Comparison of ENCODE assay signal across 34 cellular contexts in genomic region chr18:75880266-75880665, GRCh38.
"Had no signal": no experiment of that assay in that cellular context is flagged by ENCODE, and none has a peak within 500 bp of the region (broad histone marks: within the 10 kb centered on the region; RNA-seq: fewer than 3 reads in every experiment).

No MANE protein-coding gene starts in this region.

- H3K4me3 Mint-ChIP-seq: activated CD4-positive, alpha-beta memory T cell treated with anti-CD3 and anti-CD28 coated beads, Interleukin-2, amount 10 ng/mL, durations not matched to agents 7 days and 5 days; activated CD4-positive, alpha-beta T cell treated with anti-CD3 and anti-CD28 coated beads for 36 hours; activated CD4-positive, alpha-beta T cell treated with anti-CD3 and anti-CD28 coated beads, Interleukin-2, amount 10 ng/mL, durations not matched to agents 7 days and 5 days; activated CD8-positive, alpha-beta memory T cell treated with anti-CD3 and anti-CD28 coated beads, Interleukin-2, amount 10 ng/mL, durations not matched to agents 7 days and 5 days; activated CD8-positive, alpha-beta T cell treated with anti-CD3 and anti-CD28 coated beads, Interleukin-2, amount 10 ng/mL, durations not matched to agents 7 days and 5 days; activated naive CD4-positive, alpha-beta T cell treated with anti-CD3 and anti-CD28 coated beads, Interleukin-2, amount 10 ng/mL, durations not matched to agents 7 days and 5 days; activated naive CD8-positive, alpha-beta T cell treated with anti-CD3 and anti-CD28 coated beads for 36 hours; activated T-cell treated with anti-CD3 and anti-CD28 coated beads, Interleukin-2, amount 50 U/mL, for 24 hours; T-helper 1 cell treated with Interleukin-12 subunit alpha and Interleukin-12 subunit beta and Interleukin-4 antibody, amounts not matched to agents 30 μg/mL and 1 μg/mL, for 36 hours; T-helper 2 cell treated with Interferon-gamma antibody and Interleukin-4, amounts not matched to agents 5 μg/mL and 100 μg/mL, for 36 hours; WTC11 had no signal

- H3K27ac Mint-ChIP-seq: activated CD4-positive, alpha-beta memory T cell treated with anti-CD3 and anti-CD28 coated beads, Interleukin-2, amount 10 ng/mL, durations not matched to agents 7 days and 5 days; activated CD4-positive, alpha-beta T cell treated with anti-CD3 and anti-CD28 coated beads for 36 hours; activated CD4-positive, alpha-beta T cell treated with anti-CD3 and anti-CD28 coated beads, Interleukin-2, amount 10 ng/mL, durations not matched to agents 7 days and 5 days; activated CD8-positive, alpha-beta memory T cell treated with anti-CD3 and anti-CD28 coated beads, Interleukin-2, amount 10 ng/mL, durations not matched to agents 7 days and 5 days; activated CD8-positive, alpha-beta T cell treated with anti-CD3 and anti-CD28 coated beads, Interleukin-2, amount 10 ng/mL, durations not matched to agents 7 days and 5 days; activated naive CD4-positive, alpha-beta T cell treated with anti-CD3 and anti-CD28 coated beads, Interleukin-2, amount 10 ng/mL, durations not matched to agents 7 days and 5 days; activated naive CD4-positive, alpha-beta T cell treated with anti-CD3 and anti-CD28 coated beads, Interleukin-2, amount 50 U/mL, for 72 hours; activated naive CD8-positive, alpha-beta T cell treated with anti-CD3 and anti-CD28 coated beads for 36 hours; activated T-cell treated with anti-CD3 and anti-CD28 coated beads, Interleukin-2, amount 50 U/mL, for 24 hours; activated T-helper 2 cell treated with anti-CD3 and anti-CD28 coated beads, Interferon-gamma antibody, Interleukin-2, Interleukin-4, amounts not matched to agents 10 μg/mL and 5 μg/mL and 100 μg/mL, durations not matched to agents 14 hours and 24 hours and 36 hours; T-helper 1 cell treated with Interleukin-12 subunit alpha and Interleukin-12 subunit beta and Interleukin-4 antibody, amounts not matched to agents 30 μg/mL and 1 μg/mL, for 36 hours; T-helper 2 cell treated with Interferon-gamma antibody and Interleukin-4, amounts not matched to agents 5 μg/mL and 100 μg/mL, for 36 hours; WTC11 had no signal

- H3K36me3 ChIP-seq: adrenal gland, brain microvascular endothelial cell, breast epithelium had no signal

- DNase-seq: activated CD4-positive, alpha-beta memory T cell treated with anti-CD3 and anti-CD28 coated beads, Interleukin-2, amount 10 ng/mL, durations not matched to agents 7 days and 5 days; activated CD4-positive, alpha-beta T cell treated with anti-CD3 and anti-CD28 coated beads for 1 hour; activated CD4-positive, alpha-beta T cell treated with anti-CD3 and anti-CD28 coated beads for 36 hours; activated CD4-positive, alpha-beta T cell treated with anti-CD3 and anti-CD28 coated beads for 48 hours; activated CD4-positive, alpha-beta T cell treated with anti-CD3 and anti-CD28 coated beads, Interleukin-2, amount 10 ng/mL, durations not matched to agents 7 days and 5 days; activated CD4-positive, alpha-beta T cell treated with anti-CD3 and anti-CD28 coated beads, Interleukin-2, amount 50 U/mL, for 48 hours; activated CD4-positive, CD25-positive, alpha-beta regulatory T cell; activated CD8-positive, alpha-beta memory T cell treated with anti-CD3 and anti-CD28 coated beads for 24 hours; activated CD8-positive, alpha-beta memory T cell treated with anti-CD3 and anti-CD28 coated beads, Interleukin-2, amount 10 ng/mL, durations not matched to agents 7 days and 5 days; activated CD8-positive, alpha-beta memory T cell treated with anti-CD3 and anti-CD28 coated beads, Interleukin-2, amount 50 U/mL, for 48 hours; activated CD8-positive, alpha-beta T cell treated with anti-CD3 and anti-CD28 coated beads, Interleukin-2, amount 10 ng/mL, durations not matched to agents 7 days and 5 days; activated effector memory CD4-positive, alpha-beta T cell treated with Interleukin-2 at 50 U/mL for 16 hours; activated gamma-delta T cell; activated naive CD4-positive, alpha-beta T cell treated with anti-CD3 and anti-CD28 coated beads, Interleukin-2, amount 10 ng/mL, durations not matched to agents 7 days and 5 days; activated naive CD4-positive, alpha-beta T cell treated with Interleukin-2 at 50 U/mL for 16 hours; activated naive CD8-positive, alpha-beta T cell treated with anti-CD3 and anti-CD28 coated beads for 36 hours; activated T-cell treated with anti-CD3 and anti-CD28 coated beads, Interleukin-2, amount 50 U/mL, for 24 hours; activated T-cell treated with anti-CD3 and anti-CD28 coated beads, Interleukin-2, amount 50 U/mL, for 48 hours; adrenal gland; amniotic stem cell; aorta; body of pancreas; brain microvascular endothelial cell; central memory CD4-positive, alpha-beta T cell; T-helper 1 cell; T-helper 2 cell; T-helper 9 cell had no signal

- H3K4me1 Mint-ChIP-seq: activated CD4-positive, alpha-beta memory T cell treated with anti-CD3 and anti-CD28 coated beads, Interleukin-2, amount 10 ng/mL, durations not matched to agents 7 days and 5 days; activated CD4-positive, alpha-beta T cell treated with anti-CD3 and anti-CD28 coated beads for 36 hours; activated CD4-positive, alpha-beta T cell treated with anti-CD3 and anti-CD28 coated beads, Interleukin-2, amount 10 ng/mL, durations not matched to agents 7 days and 5 days; activated CD8-positive, alpha-beta memory T cell treated with anti-CD3 and anti-CD28 coated beads, Interleukin-2, amount 10 ng/mL, durations not matched to agents 7 days and 5 days; activated naive CD4-positive, alpha-beta T cell treated with anti-CD3 and anti-CD28 coated beads, Interleukin-2, amount 10 ng/mL, durations not matched to agents 7 days and 5 days; activated naive CD8-positive, alpha-beta T cell treated with anti-CD3 and anti-CD28 coated beads for 36 hours; WTC11 had no signal

- H3K4me3 ChIP-seq: adrenal gland, body of pancreas, breast epithelium had no signal

- H3K4me1 ChIP-seq: adrenal gland, body of pancreas, breast epithelium had no signal

- H3K27ac ChIP-seq: adrenal gland, body of pancreas, brain microvascular endothelial cell, breast epithelium, VCaP had no signal

- H3K36me3 Mint-ChIP-seq: activated CD8-positive, alpha-beta memory T cell treated with anti-CD3 and anti-CD28 coated beads, Interleukin-2, amount 10 ng/mL, durations not matched to agents 7 days and 5 days; activated naive CD4-positive, alpha-beta T cell treated with anti-CD3 and anti-CD28 coated beads, Interleukin-2, amount 10 ng/mL, durations not matched to agents 7 days and 5 days; activated naive CD4-positive, alpha-beta T cell treated with anti-CD3 and anti-CD28 coated beads, Interleukin-2, amount 50 U/mL, for 72 hours; activated naive CD8-positive, alpha-beta T cell treated with anti-CD3 and anti-CD28 coated beads for 36 hours had no signal

- H3K27me3 Mint-ChIP-seq: activated CD4-positive, alpha-beta memory T cell treated with anti-CD3 and anti-CD28 coated beads, Interleukin-2, amount 10 ng/mL, durations not matched to agents 7 days and 5 days; activated CD4-positive, alpha-beta T cell treated with anti-CD3 and anti-CD28 coated beads, Interleukin-2, amount 10 ng/mL, durations not matched to agents 7 days and 5 days; activated CD8-positive, alpha-beta memory T cell treated with anti-CD3 and anti-CD28 coated beads, Interleukin-2, amount 10 ng/mL, durations not matched to agents 7 days and 5 days; activated naive CD4-positive, alpha-beta T cell treated with anti-CD3 and anti-CD28 coated beads, Interleukin-2, amount 10 ng/mL, durations not matched to agents 7 days and 5 days had no signal

- H3K27me3 ChIP-seq: adrenal gland, body of pancreas, brain microvascular endothelial cell, breast epithelium had no signal

- H3K9me3 ChIP-seq: adrenal gland, body of pancreas had no signal

- H3K9me3 Mint-ChIP-seq: activated CD4-positive, alpha-beta T cell treated with anti-CD3 and anti-CD28 coated beads, Interleukin-2, amount 10 ng/mL, durations not matched to agents 7 days and 5 days; activated T-helper 2 cell treated with anti-CD3 and anti-CD28 coated beads, Interferon-gamma antibody, Interleukin-2, Interleukin-4, amounts not matched to agents 10 μg/mL and 5 μg/mL and 100 μg/mL, durations not matched to agents 14 hours and 24 hours and 36 hours; T-helper 1 cell treated with Interleukin-12 subunit alpha and Interleukin-12 subunit beta and Interleukin-4 antibody, amounts not matched to agents 30 μg/mL and 1 μg/mL, for 36 hours; T-helper 2 cell treated with Interferon-gamma antibody and Interleukin-4, amounts not matched to agents 5 μg/mL and 100 μg/mL, for 36 hours had no signal
